In genomic region chr7:26345837-26346236, GRCh38 we compare ENCODE assay signal across 16 cellular contexts. TPM values are rescaled to one million over a fixed set of nuclear protein-coding genes. Genes with fewer than 3 reads are reported as not detected.
"Had no signal": no experiment of that assay in that cellular context is flagged by ENCODE, and none has a peak within 500 bp of the region (broad histone marks: within the 10 kb centered on the region; RNA-seq: fewer than 3 reads in every experiment).

No MANE protein-coding gene starts in this region.

- H3K4me1 ChIP-seq: adrenal gland had no signal

- H3K4me3 ChIP-seq: adrenal gland, spleen had no signal

- H3K27ac Mint-ChIP-seq: activated naive CD4-positive, alpha-beta T cell treated with anti-CD3 and anti-CD28 coated beads, Interleukin-2, amount 50 U/mL, for 72 hours; nephron progenitor cell had no signal

- H3K27me3 ChIP-seq: adrenal gland, spleen had no signal

- DNase-seq: activated CD4-positive, alpha-beta T cell treated with anti-CD3 and anti-CD28 coated beads, Interleukin-2, amount 50 U/mL, for 1 hour; activated CD4-positive, CD25-positive, alpha-beta regulatory T cell; activated gamma-delta T cell treated with Interleukin-2 at 50 U/mL for 16 hours; effector memory CD4-positive, alpha-beta T cell; foreskin fibroblast; glutamatergic neuron; hippocampal formation; nephron progenitor cell; spleen; stimulated activated CD4-positive, alpha-beta T cell treated with anti-CD3 and anti-CD28 coated beads, Interleukin-4, amount 100 ng/mL, for 4 hours; stimulated activated naive B cell treated with anti-CD40 and anti-IgM and Interleukin-4, amounts not matched to agents 10 μg/mL and 1 μg/mL and 100 μg/mL, for 72 hours had no signal

- H3K27ac ChIP-seq: adrenal gland, spleen had no signal

- H3K4me3 Mint-ChIP-seq: dendritic cell treated with granulocyte-macrophage colony-stimulating factor and Interleukin-4, amounts not matched to agents 40 ng/mL and 50 ng/mL, for 4 days; nephron progenitor cell; stimulated activated naive B cell treated with anti-CD40 and anti-IgM and Interleukin-4, amounts not matched to agents 10 μg/mL and 1 μg/mL and 100 μg/mL, for 72 hours; T-helper 2 cell treated with Interferon-gamma antibody and Interleukin-4, amounts not matched to agents 5 μg/mL and 100 μg/mL, for 36 hours had no signal

- H3K36me3 ChIP-seq: adrenal gland had no signal

- ATAC-seq: activated naive CD4-positive, alpha-beta T cell treated with anti-CD3 and anti-CD28 coated beads, Interleukin-2, amount 50 U/mL, for 72 hours; stimulated activated naive B cell treated with anti-CD40 and anti-IgM and Interleukin-4, amounts not matched to agents 10 μg/mL and 1 μg/mL and 100 μg/mL, for 72 hours had no signal

- H3K9me3 Mint-ChIP-seq: activated naive CD4-positive, alpha-beta T cell treated with anti-CD3 and anti-CD28 coated beads, Interleukin-2, amount 50 U/mL, for 72 hours; dendritic cell treated with granulocyte-macrophage colony-stimulating factor and Interleukin-4, amounts not matched to agents 40 ng/mL and 50 ng/mL, for 4 days; nephron progenitor cell; stimulated activated naive B cell treated with anti-CD40 and anti-IgM and Interleukin-4, amounts not matched to agents 10 μg/mL and 1 μg/mL and 100 μg/mL, for 72 hours; T-helper 2 cell treated with Interferon-gamma antibody and Interleukin-4, amounts not matched to agents 5 μg/mL and 100 μg/mL, for 36 hours had no signal

- H3K27me3 Mint-ChIP-seq: dendritic cell treated with granulocyte-macrophage colony-stimulating factor and Interleukin-4, amounts not matched to agents 40 ng/mL and 50 ng/mL, for 4 days; stimulated activated naive B cell treated with anti-CD40 and anti-IgM and Interleukin-4, amounts not matched to agents 10 μg/mL and 1 μg/mL and 100 μg/mL, for 72 hours had no signal

- H3K9me3 ChIP-seq: adrenal gland, spleen had no signal

RNA-seq across cellular contexts. Expression of gene SNX10, which starts 54.2 kb away (rescaled TPM):
- total RNA-seq: myocyte had no signal
